Comparison of ENCODE assay signal across 11 cellular contexts in genomic region chr5:171999877-172000276, GRCh38.
A peak's percentile ranks its signal among the peaks of the same experiment; 100 is the strongest.
DNase-seq lines count a peak whose midpoint lies in the region; ATAC-seq and TF ChIP-seq lines count a peak whose summit lies in the region.
"Had no signal": no experiment of that assay in that cellular context is flagged by ENCODE, and none has a peak within 500 bp of the region (broad histone marks: within the 10 kb centered on the region; RNA-seq: fewer than 3 reads in every experiment).

No MANE protein-coding gene starts in this region.

- H3K27ac Mint-ChIP-seq in memory B cell, result peak overlapping the region; percentile 94

- no peaks in the 10 kb centered on the region for H3K27me3 Mint-ChIP-seq in memory B cell

- peak overlapping the region; percentile 64 for H3K4me3 Mint-ChIP-seq in memory B cell

- H3K36me3 Mint-ChIP-seq in memory B cell, result peaks cover 11% of the 10 kb centered on the region

- DNase-seq in NAMALWA (ENCODE audit: low spot score) (peak; percentile 62), memory B cell (ENCODE audit: low spot score in 2 of 2) (peak in 1 of 2 donors; percentile 50)
- no peak for DNase-seq in activated CD4-positive, alpha-beta T cell treated with anti-CD3 and anti-CD28 coated beads for 1 hour
- no peak for DNase-seq in stimulated activated CD4-positive, alpha-beta T cell treated with anti-CD3 and anti-CD28 coated beads, Interleukin-2, amount 100 ng/mL, for 24 hours
- DNase-seq: central memory CD4-positive, alpha-beta T cell; DMS53 had no signal

- peak; percentile 53 for ATAC-seq in GM18858 (IDR thresholded peaks at IDR 0.05; ENCODE audit: unreplicated experiment)
- ATAC-seq in HG02678 (IDR thresholded peaks at IDR 0.05; ENCODE audit: unreplicated experiment), result peak; percentile 55
- ATAC-seq in memory B cell (ENCODE audit: low read depth), result peak; percentile 96
- ATAC-seq in HG03469 (IDR thresholded peaks at IDR 0.05; ENCODE audit: unreplicated experiment), result no peak
- no peak for ATAC-seq in SK-N-SH treated with all-trans-retinoic acid at 6 μM for 48 hours
- ATAC-seq: Right ventricle myocardium inferior had no signal

- no peaks in the 10 kb centered on the region for H3K9me3 Mint-ChIP-seq in memory B cell

- peaks cover 60% of the 10 kb centered on the region for H3K4me1 Mint-ChIP-seq in memory B cell

TF ChIP-seq in SK-N-SH treated with all-trans-retinoic acid at 6 μM for 48 hours, 23 proteins besides CTCF, POLR2A, EP300 and RAD21:
- TF ChIP-seq ZFP3 (CRISPR knock-in tag; IDR thresholded peaks at IDR 0.05) (no peak), ESRRG (CRISPR knock-in tag; IDR thresholded peaks at IDR 0.05) (no peak), OSR1 (CRISPR knock-in tag; IDR thresholded peaks at IDR 0.05) (no peak), GLIS3 (CRISPR knock-in tag; IDR thresholded peaks at IDR 0.05) (no peak)

Comparison
In these comparisons a context has a peak if more than half of its experiments do, and no peak if none do; other contexts are left out.
1. ATAC-seq: peak in GM18858 (single experiment), HG02678 (single experiment) and memory B cell (single experiment); none in HG03469 (single experiment) and SK-N-SH treated with all-trans-retinoic acid at 6 μM for 48 hours (single experiment).